Comparison of ENCODE assay signal across 13 cellular contexts in the genomic region with DNA sequence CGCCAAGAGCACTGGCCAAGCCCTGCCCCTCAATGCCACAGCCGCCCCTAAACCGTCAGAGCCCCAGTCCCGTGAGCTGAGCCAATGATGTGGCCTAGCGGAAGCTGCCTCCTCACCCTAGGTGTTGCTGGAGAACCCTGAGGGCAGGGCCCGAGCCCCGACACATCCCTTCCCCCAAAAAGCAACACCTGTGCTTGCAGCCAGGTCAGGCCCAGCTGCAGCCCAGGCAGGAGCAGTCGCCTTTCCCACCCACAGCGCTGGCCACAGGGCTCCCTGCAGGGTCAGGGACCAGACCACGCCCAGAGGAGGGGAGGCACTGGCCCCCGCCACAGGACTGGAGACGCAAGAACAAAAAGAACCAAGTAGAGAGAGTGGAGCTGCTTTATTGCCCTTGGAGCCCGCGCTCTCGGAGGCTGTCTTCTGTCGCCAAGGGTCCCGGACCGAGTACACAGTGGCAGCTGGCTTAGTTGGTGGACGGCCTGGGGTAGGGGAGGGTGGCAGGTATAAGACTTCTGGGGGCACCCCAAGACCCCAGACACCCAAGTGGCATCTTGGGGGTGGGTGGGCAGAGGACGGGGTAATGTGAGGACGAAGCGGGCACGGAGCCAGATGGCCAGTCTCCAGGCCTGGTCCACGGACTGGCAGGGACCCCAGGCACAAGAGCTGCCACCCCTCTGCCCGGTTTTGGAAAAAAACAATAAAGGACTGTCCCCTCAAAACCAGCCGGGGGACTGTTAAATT. TPM values are rescaled to one million over a fixed set of nuclear protein-coding genes. Genes with fewer than 3 reads are reported as not detected.
DNase-seq lines count a peak whose midpoint lies in the region; ATAC-seq, FAIRE-seq and TF ChIP-seq lines count a peak whose summit lies in the region.
"Had no signal": no experiment of that assay in that cellular context is flagged by ENCODE, and none has a peak within 500 bp of the region (broad histone marks: within the 10 kb centered on the region; RNA-seq: fewer than 3 reads in every experiment).

No MANE protein-coding gene starts in this region.

- H3K27ac Mint-ChIP-seq in activated CD8-positive, alpha-beta memory T cell treated with anti-CD3 and anti-CD28 coated beads, Interleukin-2, amount 10 ng/mL, durations not matched to agents 7 days and 5 days = no peak overlapping the region
- peak overlapping the region; percentile 46 for H3K27ac Mint-ChIP-seq in activated T-cell treated with anti-CD3 and anti-CD28 coated beads, Interleukin-2, amount 50 U/mL, for 72 hours
- H3K27ac Mint-ChIP-seq: activated naive CD8-positive, alpha-beta T cell treated with anti-CD3 and anti-CD28 coated beads, Interleukin-2, amount 10 ng/mL, durations not matched to agents 7 days and 5 days had no signal

- WGBS in spleen, 5 donors = 83 to 90% (median 85%) methylated on average over 16 to 26 of the region's 26 CpGs

- H3K36me3 Mint-ChIP-seq in activated CD8-positive, alpha-beta memory T cell treated with anti-CD3 and anti-CD28 coated beads, Interleukin-2, amount 10 ng/mL, durations not matched to agents 7 days and 5 days = peaks cover 41% of the 10 kb centered on the region
- peaks cover 6 to 16% of the 10 kb centered on the region in 2 donors for H3K36me3 Mint-ChIP-seq in activated T-cell treated with anti-CD3 and anti-CD28 coated beads, Interleukin-2, amount 50 U/mL, for 72 hours (ENCODE audit: insufficient read depth in 2 of 2)

- H3K9ac ChIP-seq in kidney (ENCODE audit: low read length in 2 of 2) = no peak overlapping the region

- H3K4me3 ChIP-seq in HEK293 (ENCODE audit: low read depth, low read length) (no peak overlapping the region), spleen (peak overlapping the region in 1 of 8 donors; percentile 60), kidney (ENCODE audit: low read length in 2 of 2) (no peak overlapping the region)
- H3K4me3 ChIP-seq: vagina had no signal

- FAIRE-seq in kidney (lab: Jason Lieb, UNC) = no peak

- peaks cover 69% of the 10 kb centered on the region for H3K4me1 Mint-ChIP-seq in activated CD8-positive, alpha-beta memory T cell treated with anti-CD3 and anti-CD28 coated beads, Interleukin-2, amount 10 ng/mL, durations not matched to agents 7 days and 5 days
- H3K4me1 Mint-ChIP-seq in activated T-cell treated with anti-CD3 and anti-CD28 coated beads, Interleukin-2, amount 50 U/mL, for 72 hours (ENCODE audit: low read depth) = peaks cover 63% of the 10 kb centered on the region

- H3K9me3 ChIP-seq in HEK293 (ENCODE audit: control insufficient read depth, insufficient read depth, low read depth, low read length) (no peaks in the 10 kb centered on the region), spleen (no peaks in the 10 kb centered on the region), kidney (ENCODE audit: control insufficient read depth in 1 of 2, low read length in 2 of 2) (no peaks in the 10 kb centered on the region)
- H3K9me3 ChIP-seq: vagina had no signal

- H3K27me3 Mint-ChIP-seq in activated CD8-positive, alpha-beta memory T cell treated with anti-CD3 and anti-CD28 coated beads, Interleukin-2, amount 10 ng/mL, durations not matched to agents 7 days and 5 days = no peaks in the 10 kb centered on the region
- no peaks in the 10 kb centered on the region for H3K27me3 Mint-ChIP-seq in activated T-cell treated with anti-CD3 and anti-CD28 coated beads, Interleukin-2, amount 50 U/mL, for 72 hours (ENCODE audit: low read depth)
- H3K27me3 Mint-ChIP-seq: activated naive CD8-positive, alpha-beta T cell treated with anti-CD3 and anti-CD28 coated beads, Interleukin-2, amount 10 ng/mL, durations not matched to agents 7 days and 5 days had no signal

- no peak for TF ChIP-seq CTCF in HEK293 (tag by site-specific recombination; IDR thresholded peaks at IDR 0.05)
- no peak for TF ChIP-seq CTCF in spleen (IDR thresholded peaks at IDR 0.05 in 8 of 11, conservative IDR thresholded peaks at IDR 0.05 in 3 of 11)
- TF ChIP-seq CTCF in kidney (IDR thresholded peaks at IDR 0.05; ENCODE audit: borderline replicate concordance, extremely low read depth, insufficient read depth) = no peak

- H3K4me3 Mint-ChIP-seq in activated CD8-positive, alpha-beta memory T cell treated with anti-CD3 and anti-CD28 coated beads, Interleukin-2, amount 10 ng/mL, durations not matched to agents 7 days and 5 days = no peak overlapping the region
- H3K4me3 Mint-ChIP-seq in activated T-cell treated with anti-CD3 and anti-CD28 coated beads, Interleukin-2, amount 50 U/mL, for 72 hours = no peak overlapping the region
- H3K4me3 Mint-ChIP-seq: activated naive CD8-positive, alpha-beta T cell treated with anti-CD3 and anti-CD28 coated beads, Interleukin-2, amount 10 ng/mL, durations not matched to agents 7 days and 5 days had no signal

- H3K27ac ChIP-seq in HEK293 (ENCODE audit: extremely low read depth, low read depth, low read length) (no peak overlapping the region), spleen (peak overlapping the region in 2 of 8 donors; percentile 77 to 87), kidney (ENCODE audit: low read depth in 2 of 2, low read length in 2 of 2) (no peak overlapping the region)
- H3K27ac ChIP-seq: vagina had no signal

- CTCF ChIA-PET in activated CD8-positive, alpha-beta memory T cell treated with anti-CD3 and anti-CD28 coated beads, Interleukin-2, amount 10 ng/mL, durations not matched to agents 7 days and 5 days (lab: Charles Lee) = interaction anchor here (1.1 to 7.6 kb wide), 5 partner anchors 8 to 136 kb away, joined by 3 to 147 read pairs (median 15); a partner anchor contains a TSS
- CTCF ChIA-PET in HEK293 (lab: Yijun Ruan, JAX) = interaction anchor here (1.0 to 1.6 kb wide), 4 partner anchors 87 to 185 kb away, joined by 3 to 4 read pairs (median 4); no protein-coding TSS in a partner anchor

- POLR2A ChIA-PET in HEK293 (lab: Yijun Ruan, JAX) = interaction anchor here (0.6 to 3.7 kb wide), 8 partner anchors 9 to 265 kb away, joined by 3 to 25 read pairs (median 4); a partner anchor contains a TSS

- no peak for TF ChIP-seq POLR2A in spleen (IDR thresholded peaks at IDR 0.05)

- no peak for ATAC-seq in activated CD8-positive, alpha-beta memory T cell treated with anti-CD3 and anti-CD28 coated beads, Interleukin-2, amount 10 ng/mL, durations not matched to agents 7 days and 5 days
- no peak for ATAC-seq in activated T-cell treated with anti-CD3 and anti-CD28 coated beads, Interleukin-2, amount 50 U/mL, for 72 hours (replicated peaks in 1 of 2)
- ATAC-seq in HG03175 (IDR thresholded peaks at IDR 0.05; ENCODE audit: unreplicated experiment) = no peak

- peak; percentile 82 for DNase-seq in activated CD8-positive, alpha-beta memory T cell treated with anti-CD3 and anti-CD28 coated beads for 24 hours
- DNase-seq in activated CD8-positive, alpha-beta memory T cell treated with anti-CD3 and anti-CD28 coated beads, Interleukin-2, amount 10 ng/mL, durations not matched to agents 7 days and 5 days = no peak
- DNase-seq in activated T-cell treated with anti-CD3 and anti-CD28 coated beads, Interleukin-2, amount 50 U/mL, for 72 hours = no peak
- DNase-seq in spleen = peak; percentile 80
- no peak for DNase-seq in kidney
- DNase-seq in GM03348 (ENCODE audit: low spot score) = no peak
- DNase-seq: glutamatergic neuron; NCI-H1092; NK-92 treated with Interleukin-12 subunit alpha and Interleukin-12 subunit beta, amount 100 ng/mL, for 24 hours had no signal

- no peaks in the 10 kb centered on the region for H3K27me3 ChIP-seq in spleen (replicated peaks in 1 of 7)
- H3K27me3 ChIP-seq: vagina had no signal

- no peaks in the 10 kb centered on the region for H3K9me3 Mint-ChIP-seq in activated CD8-positive, alpha-beta memory T cell treated with anti-CD3 and anti-CD28 coated beads, Interleukin-2, amount 10 ng/mL, durations not matched to agents 7 days and 5 days (ENCODE audit: low read depth)
- no peaks in the 10 kb centered on the region for H3K9me3 Mint-ChIP-seq in activated T-cell treated with anti-CD3 and anti-CD28 coated beads, Interleukin-2, amount 50 U/mL, for 72 hours
- H3K9me3 Mint-ChIP-seq: activated naive CD8-positive, alpha-beta T cell treated with anti-CD3 and anti-CD28 coated beads, Interleukin-2, amount 10 ng/mL, durations not matched to agents 7 days and 5 days had no signal

- intact Hi-C loops in spleen (cut with DNase I; ENCODE audit: low total_unique reads) (loop anchor here (10.0 kb wide), 1 partner anchor 140 kb away; a partner anchor contains a TSS), kidney (cut with DNase I) (no loop called here)

- no peaks in the 10 kb centered on the region for H3K4me1 ChIP-seq in HEK293 (ENCODE audit: control insufficient read depth, insufficient read depth, low read length)
- peaks cover 29 to 99% (median 68%) of the 10 kb centered on the region in 6 donors for H3K4me1 ChIP-seq in spleen
- H3K4me1 ChIP-seq in kidney (ENCODE audit: control insufficient read depth in 1 of 2, insufficient read depth in 1 of 2, low read depth in 1 of 2, low read length in 2 of 2) = peaks cover 0 to 9% of the 10 kb centered on the region in 2 donors

- peaks cover 11 to 83% of the 10 kb centered on the region in 2 experiments for H3K36me3 ChIP-seq in HEK293 (ENCODE audit: control insufficient read depth in 2 of 2, insufficient read depth in 1 of 2, low read length in 2 of 2)
- H3K36me3 ChIP-seq in spleen = peaks cover 9 to 72% (median 67%) of the 10 kb centered on the region in 6 donors
- peaks cover 4 to 18% of the 10 kb centered on the region in 2 donors for H3K36me3 ChIP-seq in kidney (ENCODE audit: control insufficient read depth in 1 of 2, insufficient read depth in 2 of 2, low read length in 2 of 2)

RNA-seq across cellular contexts. Expression of a gene that starts 3.3 kb away (rescaled TPM):
- total RNA-seq in activated CD8-positive, alpha-beta memory T cell treated with anti-CD3 and anti-CD28 coated beads, Interleukin-2, amount 10 ng/mL, durations not matched to agents 7 days and 5 days = 10 to 100 TPM; 36.0 to 43.7 TPM
- total RNA-seq in activated T-cell treated with anti-CD3 and anti-CD28 coated beads, Interleukin-2, amount 50 U/mL, for 72 hours = 10 to 100 TPM; 65.4 to 73.9 TPM
- total RNA-seq in spleen (10 to 100 TPM; 10.9 to 24.2 (median 18.2) TPM), kidney (17.3 TPM)
- polyA plus RNA-seq in spleen (10 to 100 TPM in 2 of 3 donors, 1 to 10 TPM in 1; 7.9 to 18.2 (median 14.7) TPM), kidney (ENCODE audit: insufficient read depth, low read depth, low replicate concordance) (3.7 TPM)

RNA-seq across cellular contexts. Expression of a gene that starts 4.9 kb away (rescaled TPM):
- 100 to 1,000 TPM; 216 to 256 TPM for total RNA-seq in activated CD8-positive, alpha-beta memory T cell treated with anti-CD3 and anti-CD28 coated beads, Interleukin-2, amount 10 ng/mL, durations not matched to agents 7 days and 5 days
- 100 to 1,000 TPM; 277 to 278 TPM for total RNA-seq in activated T-cell treated with anti-CD3 and anti-CD28 coated beads, Interleukin-2, amount 50 U/mL, for 72 hours
- total RNA-seq in spleen (100 to 1,000 TPM; 165 to 209 (median 194) TPM), kidney (172 TPM)
- polyA plus RNA-seq in spleen (100 to 1,000 TPM; 200 to 262 (median 213) TPM), kidney (ENCODE audit: insufficient read depth, low read depth, low replicate concordance) (212 TPM)

RNA-seq across cellular contexts. Expression of a gene that starts 8.7 kb away (rescaled TPM):
- 100 to 1,000 TPM in 1 of 2 experiments, 10 to 100 TPM in 1; 98.5 to 115 TPM for total RNA-seq in activated CD8-positive, alpha-beta memory T cell treated with anti-CD3 and anti-CD28 coated beads, Interleukin-2, amount 10 ng/mL, durations not matched to agents 7 days and 5 days
- 100 to 1,000 TPM; 106 to 117 TPM for total RNA-seq in activated T-cell treated with anti-CD3 and anti-CD28 coated beads, Interleukin-2, amount 50 U/mL, for 72 hours
- total RNA-seq in spleen (10 to 100 TPM; 26.8 to 52.1 (median 40.9) TPM), kidney (43.2 TPM)
- polyA plus RNA-seq in spleen (10 to 100 TPM; 46.1 to 90.2 (median 60.3) TPM), kidney (ENCODE audit: insufficient read depth, low read depth, low replicate concordance) (25.2 TPM)

RNA-seq across cellular contexts. Expression of a gene that starts 12.3 kb away (rescaled TPM):
- total RNA-seq in activated CD8-positive, alpha-beta memory T cell treated with anti-CD3 and anti-CD28 coated beads, Interleukin-2, amount 10 ng/mL, durations not matched to agents 7 days and 5 days = 1 to 10 TPM; 2.7 to 3.3 TPM
- total RNA-seq in activated T-cell treated with anti-CD3 and anti-CD28 coated beads, Interleukin-2, amount 50 U/mL, for 72 hours = 10 to 100 TPM; 13.2 to 17.6 TPM
- total RNA-seq in spleen (1 to 10 TPM; 1.4 to 4.8 (median 3.4) TPM), kidney (0.35 TPM)
- polyA plus RNA-seq in spleen (10 to 100 TPM; 10.6 to 18.4 (median 12.6) TPM), kidney (ENCODE audit: insufficient read depth, low read depth, low replicate concordance) (0.37 TPM)
- total RNA-seq: vagina had no signal

RNA-seq across cellular contexts. Expression of a gene that starts 28.7 kb away (rescaled TPM):
- 100 to 1,000 TPM in 1 of 2 experiments, 10 to 100 TPM in 1; 95.3 to 146 TPM for total RNA-seq in activated CD8-positive, alpha-beta memory T cell treated with anti-CD3 and anti-CD28 coated beads, Interleukin-2, amount 10 ng/mL, durations not matched to agents 7 days and 5 days
- 10 to 100 TPM; 55.0 to 70.4 TPM for total RNA-seq in activated T-cell treated with anti-CD3 and anti-CD28 coated beads, Interleukin-2, amount 50 U/mL, for 72 hours
- 10 to 100 TPM; 52.2 to 65.6 (median 57.8) TPM for total RNA-seq in spleen
- 10 to 100 TPM; 33.0 to 55.8 (median 42.6) TPM for polyA plus RNA-seq in spleen
- 42.5 TPM for total RNA-seq in kidney
- 36.4 TPM for polyA plus RNA-seq in kidney (ENCODE audit: insufficient read depth, low read depth, low replicate concordance)

Comparison
In these comparisons a context has a peak if more than half of its experiments do, and no peak if none do; other contexts are left out.
1. DNase-seq: peak in activated CD8-positive, alpha-beta memory T cell treated with anti-CD3 and anti-CD28 coated beads for 24 hours (single experiment) and spleen (single experiment); none in activated CD8-positive, alpha-beta memory T cell treated with anti-CD3 and anti-CD28 coated beads, Interleukin-2, amount 10 ng/mL, durations not matched to agents 7 days and 5 days (single experiment), activated T-cell treated with anti-CD3 and anti-CD28 coated beads, Interleukin-2, amount 50 U/mL, for 72 hours (0 of 2), kidney (single experiment) and GM03348 (single experiment).